9 cellular contexts compared by ENCODE assay signal in genomic region chr6:2902470-2902762, GRCh38. TPM values are rescaled to one million over a fixed set of nuclear protein-coding genes. Genes with fewer than 3 reads are reported as not detected.
A peak's percentile ranks its signal among the peaks of the same experiment; 100 is the strongest.
DNase-seq lines count a peak whose midpoint lies in the region; ATAC-seq and TF ChIP-seq lines count a peak whose summit lies in the region.
"Had no signal": no experiment of that assay in that cellular context is flagged by ENCODE, and none has a peak within 500 bp of the region (broad histone marks: within the 10 kb centered on the region; RNA-seq: fewer than 3 reads in every experiment).

No MANE protein-coding gene starts in this region.

- H3K36me3 ChIP-seq in iPS-18a (ENCODE audit: control insufficient read depth, low read depth, low read length): peaks cover 16% of the 10 kb centered on the region

- TF ChIP-seq CTCF in H9 (conservative IDR thresholded peaks at IDR 0.05): no peak

- H3K23ac ChIP-seq in H9 (ENCODE audit: insufficient read length, low read depth, low read length): no peak overlapping the region

- no peak overlapping the region for H2BK5ac ChIP-seq in H9 (ENCODE audit: insufficient read length, low read length)

- H3T11ph ChIP-seq in H9 (ENCODE audit: low read length): no peak overlapping the region

- no peak overlapping the region for H2AK5ac ChIP-seq in H9 (ENCODE audit: insufficient read length, low read length)

- H4K8ac ChIP-seq in H9 (replicated peaks; ENCODE audit: insufficient read length, low read depth, low read length): no peak overlapping the region

- no peak overlapping the region for H3K56ac ChIP-seq in H9 (ENCODE audit: insufficient read length, low read depth, low read length)

- H3K27me3 ChIP-seq in H9 (ENCODE audit: insufficient read depth, low read length): no peaks in the 10 kb centered on the region
- peaks cover 13% of the 10 kb centered on the region for H3K27me3 ChIP-seq in iPS-18a (ENCODE audit: control insufficient read depth, insufficient read depth, low read length)

- peak overlapping the region; percentile 20 for H3K9ac ChIP-seq in H9 (ENCODE audit: extremely low read depth, insufficient read length, low read length)
- peak overlapping the region; percentile 44 for H3K9ac ChIP-seq in iPS-18a (ENCODE audit: low read length)

- H4K20me1 ChIP-seq in H9 (ENCODE audit: control insufficient read depth, insufficient read depth, insufficient read length): no peaks in the 10 kb centered on the region

- H3K4me2 ChIP-seq in H9 (ENCODE audit: insufficient read depth, insufficient read length, low read length): peak overlapping the region; percentile 49

- H3K9me3 ChIP-seq in H9 (ENCODE audit: control insufficient read depth, low read depth, low read length): no peaks in the 10 kb centered on the region
- H3K9me3 ChIP-seq in iPS-18a (ENCODE audit: control insufficient read depth, low read depth, low read length): no peaks in the 10 kb centered on the region

- H3K14ac ChIP-seq in H9 (ENCODE audit: insufficient read depth, low read length): no peak overlapping the region

- no peak for ATAC-seq in HG02973 (IDR thresholded peaks at IDR 0.05; ENCODE audit: unreplicated experiment)

- no CpG with 5 or more reads among the region's 9 CpGs for WGBS in H9 (ENCODE audit: extremely low coverage, insufficient read length, low lambda C conversion rate)

- peaks cover 32 to 51% of the 10 kb centered on the region in 2 experiments for H3K4me1 Mint-ChIP-seq in H9

- no peak for DNase-seq in H9
- DNase-seq in skeletal muscle cell (ENCODE audit: low read depth): no peak
- no peak for DNase-seq in AML-193 (lab: John Stamatoyannopoulos, UW)
- no peak for DNase-seq in NCI-H1092 treated with DMSO at 0.1 percent for 48 hours (lab: John Stamatoyannopoulos, UW)
- DNase-seq in NCI-H2196 treated with DMSO at 0.1 percent for 48 hours (lab: John Stamatoyannopoulos, UW; ENCODE audit: unreplicated experiment): no peak
- DNase-seq: NCI-H2081 had no signal

- H4K5ac ChIP-seq in H9 (ENCODE audit: insufficient read length, low read depth, low read length): no peak overlapping the region

- H3K27ac ChIP-seq in H9 (ENCODE audit: insufficient read length, low read depth, low read length): no peak overlapping the region
- H3K27ac ChIP-seq in angular gyrus (ENCODE audit: low read depth, low read length): peak overlapping the region; percentile 91
- H3K27ac ChIP-seq in iPS-18a (ENCODE audit: low read length): no peak overlapping the region

- H3K9me3 Mint-ChIP-seq in H9: peaks cover 4 to 7% of the 10 kb centered on the region in 2 experiments; a peak in 3 of 5 replicates

- peak overlapping the region; percentile 22 to 90 (median 38); a peak in 3 of 7 replicates for H3K27ac Mint-ChIP-seq in H9

- H3K4me3 ChIP-seq in iPS-18a (ENCODE audit: low read length) (peak overlapping the region; percentile 71), skeletal muscle cell (ENCODE audit: low read depth, low read length) (peak overlapping the region; percentile 53)

- H3K18ac ChIP-seq in H9 (ENCODE audit: insufficient read length, low read depth, low read length): no peak overlapping the region

- peaks cover 3% of the 10 kb centered on the region for H3K79me1 ChIP-seq in H9 (ENCODE audit: insufficient read depth, low read depth, low read length, poor library complexity, severe bottlenecking)

- H2BK120ac ChIP-seq in H9 (ENCODE audit: low read depth, low read length, poor library complexity, severe bottlenecking): no peak overlapping the region

- no peak overlapping the region for H2BK12ac ChIP-seq in H9 (ENCODE audit: insufficient read length, low read depth, low read length)

- peak overlapping the region; percentile 84 to 95 for H3K4me3 Mint-ChIP-seq in H9

- no peak overlapping the region for H4K91ac ChIP-seq in H9 (ENCODE audit: insufficient read length, low read depth, low read length)

- no peak overlapping the region for H2BK15ac ChIP-seq in H9 (ENCODE audit: low read depth, low read length)

- no peaks in the 10 kb centered on the region for H3K27me3 Mint-ChIP-seq in H9 (ENCODE audit: low read depth)

- H2BK20ac ChIP-seq in H9 (ENCODE audit: low read depth, low read length, poor library complexity, severe bottlenecking): no peak overlapping the region

- peaks cover 8 to 54% (median 40%) of the 10 kb centered on the region in 3 experiments for H3K36me3 Mint-ChIP-seq in H9 (ENCODE audit: insufficient read depth in 1 of 3, low read depth in 3 of 3)

- no peak overlapping the region for H3K4ac ChIP-seq in H9 (ENCODE audit: low read depth, low read length)

- peaks cover 3% of the 10 kb centered on the region for H3K23me2 ChIP-seq in H9 (ENCODE audit: insufficient read length, low read depth, low read length, poor library complexity, severe bottlenecking)

- H3K79me2 ChIP-seq in H9 (ENCODE audit: insufficient read depth, low read length): no peaks in the 10 kb centered on the region; the same call in 1 of the 2 replicates

- H3K4me1 ChIP-seq in H9 (ENCODE audit: insufficient read depth, low read length): peaks cover 4% of the 10 kb centered on the region; the same call in 1 of the 2 replicates
- H3K4me1 ChIP-seq in iPS-18a (ENCODE audit: control insufficient read depth, low read depth, low read length): peaks cover 4% of the 10 kb centered on the region

- no peak overlapping the region for H2AFZ ChIP-seq in H9 (ENCODE audit: low read length)

RNA-seq across cellular contexts. Expression of gene SERPINB9, which starts 0.7 kb away (rescaled TPM):
- total RNA-seq in H9 (2021): 382 and 390 TPM in 2 replicates
